ENCODE assay signal across 8 cellular contexts in genomic region chr10:92239600-92240288, GRCh38. TPM values are rescaled to one million over a fixed set of nuclear protein-coding genes. Genes with fewer than 3 reads are reported as not detected.
DNase-seq lines count a peak whose midpoint lies in the region; ATAC-seq, FAIRE-seq and TF ChIP-seq lines count a peak whose summit lies in the region.

No MANE protein-coding gene starts in this region.

- DNase-seq in CD4-positive, alpha-beta memory T cell, result peak; percentile 38 to 48 (median 42)
- peak; percentile 15 for DNase-seq in NCI-H226
- DNase-seq in activated gamma-delta T cell (lab: John Stamatoyannopoulos, UW), result peak; percentile 24
- DNase-seq in frontal cortex (ENCODE audit: low spot score in 2 of 2), result peak; percentile 47 to 66
- DNase-seq in neural crest cell (ENCODE audit: low read depth, low spot score), result peak; percentile 42
- DNase-seq in transverse colon, result peak; percentile 46

- peak overlapping the region; percentile 90 to 96 (median 93) for H3K4me3 Mint-ChIP-seq in CD4-positive, alpha-beta memory T cell
- peak overlapping the region; percentile 88 for H3K4me3 Mint-ChIP-seq in neural crest cell

- ATAC-seq in GM21737 (IDR thresholded peaks at IDR 0.05; ENCODE audit: unreplicated experiment) (peak; percentile 33), HG03565 (IDR thresholded peaks at IDR 0.05; ENCODE audit: unreplicated experiment) (no peak)

- POLR2A ChIA-PET in CD4-positive, alpha-beta memory T cell (lab: Charles Lee; ENCODE audit: partially characterized antibody), result interaction anchor here (0.7 to 1.8 kb wide), 2 partner anchors 14 to 51 kb away, joined by 3 to 13 read pairs; partner anchors contain the start of genes CPEB3 and MARCHF5

- intact Hi-C loops in CD4-positive, alpha-beta memory T cell (cut with micrococcal nuclease), result loop anchor here (1.0 to 5.0 kb wide), 2 partner anchors 52 to 333 kb away; partner anchors contain the start of genes CPEB3, IDE and MARCHF5
- intact Hi-C loops in transverse colon (cut with DNase I; ENCODE audit: low total_unique reads), result loop anchor here (1.0 kb wide), 1 partner anchor 52 kb away; the partner anchor contains the start of genes CPEB3 and MARCHF5

- H3K27me3 ChIP-seq in CD4-positive, alpha-beta memory T cell (ENCODE audit: insufficient read depth, low read length), result no peaks in the 10 kb centered on the region
- H3K27me3 ChIP-seq in transverse colon, result no peaks in the 10 kb centered on the region

- H3K9me3 Mint-ChIP-seq in CD4-positive, alpha-beta memory T cell, result peaks cover 0 to 2% (median 0%) of the 10 kb centered on the region in 8 donors
- H3K9me3 Mint-ChIP-seq in neural crest cell, result no peaks in the 10 kb centered on the region

- H3K27me3 Mint-ChIP-seq in CD4-positive, alpha-beta memory T cell, result no peaks in the 10 kb centered on the region
- peaks cover 56% of the 10 kb centered on the region for H3K27me3 Mint-ChIP-seq in neural crest cell (ENCODE audit: low read depth)

- in situ Hi-C loops in transverse colon (cut with MboI; ENCODE audit: low pct_ligation_motif_present in 1 of 4, low pct_unique_long_range_greater_than_20kb in 1 of 4, low sequenced_read_pairs in 3 of 4), result no loop called here

- H3K36me3 ChIP-seq in CD4-positive, alpha-beta memory T cell (ENCODE audit: insufficient read depth, low read length), result no peaks in the 10 kb centered on the region
- H3K36me3 ChIP-seq in transverse colon, result no peaks in the 10 kb centered on the region

- TF ChIP-seq POLR2A in transverse colon (IDR thresholded peaks at IDR 0.05), result no peak

- H3K4me3 ChIP-seq in CD4-positive, alpha-beta memory T cell (ENCODE audit: low read length in 2 of 2), result peak overlapping the region; percentile 37 to 78
- peak overlapping the region; percentile 59 to 81 (median 73) for H3K4me3 ChIP-seq in transverse colon

- TF ChIP-seq EP300 in transverse colon (IDR thresholded peaks at IDR 0.05; ENCODE audit: low read depth), result no peak

- TF ChIP-seq CTCF in neural crest cell (conservative IDR thresholded peaks at IDR 0.05) (no peak), transverse colon (IDR thresholded peaks at IDR 0.05) (peak in 1 of 5 experiments; percentile 15)

- no peaks in the 10 kb centered on the region for H3K9me3 ChIP-seq in CD4-positive, alpha-beta memory T cell (ENCODE audit: control insufficient read depth in 1 of 2, low read length in 2 of 2)
- no peaks in the 10 kb centered on the region for H3K9me3 ChIP-seq in transverse colon

- H3K27ac Mint-ChIP-seq in CD4-positive, alpha-beta memory T cell, result peak overlapping the region; percentile 76 to 92 (median 81)
- no peak overlapping the region for H3K27ac Mint-ChIP-seq in neural crest cell (ENCODE audit: unreplicated experiment)

- peaks cover 24 to 52% (median 38%) of the 10 kb centered on the region in 4 donors for H3K4me1 Mint-ChIP-seq in CD4-positive, alpha-beta memory T cell
- peaks cover 30% of the 10 kb centered on the region for H3K4me1 Mint-ChIP-seq in neural crest cell

- H3K27ac ChIP-seq in CD4-positive, alpha-beta memory T cell (ENCODE audit: low read depth, low read length), result peak overlapping the region; percentile 56
- H3K27ac ChIP-seq in transverse colon, result peak overlapping the region; percentile 80 to 93 (median 92)

- CTCF ChIA-PET in CD4-positive, alpha-beta memory T cell (lab: Charles Lee; ENCODE audit: partially characterized antibody), result interaction anchor here (1.4 to 1.6 kb wide), 2 partner anchors 28 to 47 kb away, joined by 3 to 4 read pairs; no protein-coding TSS in a partner anchor

- H3K4me1 ChIP-seq in CD4-positive, alpha-beta memory T cell (ENCODE audit: insufficient read depth, low read length), result peaks cover 37% of the 10 kb centered on the region
- peaks cover 0 to 59% (median 32%) of the 10 kb centered on the region in 4 donors for H3K4me1 ChIP-seq in transverse colon

- peaks cover 8 to 9% of the 10 kb centered on the region in 2 donors for H3K36me3 Mint-ChIP-seq in CD4-positive, alpha-beta memory T cell
- H3K36me3 Mint-ChIP-seq in neural crest cell (ENCODE audit: low read depth), result no peaks in the 10 kb centered on the region

- 2% methylated on average over 46 of the region's 69 CpGs; no CpG with 5 or more reads in 1 of the 2 donors for WGBS in transverse colon (ENCODE audit: low coverage in 1 of 2), 2 donors

- FAIRE-seq in frontal cortex (lab: Jason Lieb, UNC), result no peak

RNA-seq across cellular contexts. Expression of gene CPEB3, which starts 51.1 kb away (rescaled TPM):
- total RNA-seq in CD4-positive, alpha-beta memory T cell, result 1 to 10 TPM; 3.4 to 3.8 TPM
- 1 to 10 TPM in 1 of 2 donors, under 1 TPM in 1; 0.88 to 1.5 TPM for polyA plus RNA-seq in CD4-positive, alpha-beta memory T cell
- total RNA-seq in frontal cortex, result 21.2 TPM
- 1.4 and 1.6 TPM in 2 replicates for total RNA-seq in neural crest cell
- total RNA-seq in transverse colon, result 10 to 100 TPM; 10.9 to 24.3 (median 13.1) TPM

RNA-seq across cellular contexts. Expression of gene MARCHF5, which starts 51.2 kb away (rescaled TPM):
- total RNA-seq in CD4-positive, alpha-beta memory T cell, result 10 to 100 TPM; 38.6 to 40.8 TPM
- polyA plus RNA-seq in CD4-positive, alpha-beta memory T cell, result 10 to 100 TPM; 26.7 to 30.8 TPM
- total RNA-seq in frontal cortex (20.4 TPM), neural crest cell (56.2 and 56.3 TPM in 2 replicates), transverse colon (10 to 100 TPM in 2 of 4 donors, 1 to 10 TPM in 2; 1.8 to 17.8 (median 9.1) TPM)
